In the genomic region with DNA sequence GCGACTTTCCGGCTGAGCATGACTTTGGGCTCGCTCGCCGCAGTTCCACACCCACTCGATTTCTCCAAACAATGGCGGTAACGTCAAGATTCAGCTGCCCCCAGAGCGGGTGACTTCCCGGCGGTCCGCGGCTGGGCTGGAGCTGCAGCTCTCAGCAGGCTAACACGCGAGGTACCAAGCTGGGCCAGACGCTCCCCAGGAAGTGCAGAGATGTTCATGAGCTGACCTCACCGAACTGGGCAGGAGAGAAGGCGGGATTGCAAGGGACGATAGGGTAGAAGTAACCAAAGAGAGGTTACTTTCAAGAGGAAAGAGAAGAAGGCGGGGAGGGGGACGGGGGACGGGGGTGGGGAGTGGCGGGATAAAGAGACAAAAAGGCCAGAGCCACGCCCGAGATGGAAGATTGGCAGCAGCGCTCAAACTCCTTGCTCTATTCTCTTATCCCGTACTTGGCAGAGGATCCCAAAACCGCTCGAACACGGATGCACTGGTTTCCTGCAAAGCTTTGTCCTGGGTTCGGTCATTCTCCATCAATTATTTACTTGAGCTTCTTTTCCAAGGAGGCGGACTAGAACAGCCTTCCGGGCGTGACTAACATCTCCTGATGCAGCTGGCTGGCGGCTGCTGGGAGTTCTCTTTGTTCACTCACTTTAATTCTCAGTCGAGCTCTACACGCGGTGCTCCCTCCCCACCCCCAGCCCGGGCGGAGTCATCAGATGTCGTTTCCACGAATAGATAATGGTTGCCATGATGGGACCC, we compare ENCODE assay signal across 8 cellular contexts.
DNase-seq lines count a peak whose midpoint lies in the region; ATAC-seq, FAIRE-seq and TF ChIP-seq lines count a peak whose summit lies in the region.

Gene MTCL3, minus strand, starts transcription at position 626 of the 759 bp plus-strand sequence.

- no peak within 1 kb of the TSS for H2BK120ac ChIP-seq in IMR-90 (ENCODE audit: low read depth, low read length)

- H3K27ac ChIP-seq in A549 (peak within 1 kb of the TSS; percentile 83 to 86), IMR-90 (ENCODE audit: insufficient read depth, low read length) (no peak within 1 kb of the TSS; the same call in 1 of the 2 replicates), upper lobe of right lung (no peak within 1 kb of the TSS)

- no peaks in the 10 kb centered on the region for H3K9me3 ChIP-seq in A549
- no peaks in the 10 kb centered on the region for H3K9me3 ChIP-seq in IMR-90 (ENCODE audit: control insufficient read depth, insufficient read depth, low read length)
- H3K9me3 ChIP-seq in upper lobe of right lung: no peaks in the 10 kb centered on the region

- H3K36me3 Mint-ChIP-seq in T-cell (no peaks in the 10 kb centered on the region), chondrocyte (ENCODE audit: low read depth) (peaks cover 2% of the 10 kb centered on the region), MCF 10A (ENCODE audit: insufficient read depth, unreplicated experiment) (no peaks in the 10 kb centered on the region)

- H3K4ac ChIP-seq in IMR-90 (ENCODE audit: low read depth, low read length): no peak within 1 kb of the TSS

- no peak for TF ChIP-seq EP300 in A549 (IDR thresholded peaks at IDR 0.05)

- TF ChIP-seq RAD21 in A549 (conservative IDR thresholded peaks at IDR 0.05 in 1 of 2, IDR thresholded peaks at IDR 0.05 in 1 of 2) (no peak), IMR-90 (IDR thresholded peaks at IDR 0.05; ENCODE audit: low read length) (no peak)

- H2AK5ac ChIP-seq in IMR-90 (ENCODE audit: low read depth, low read length): no peak within 1 kb of the TSS

- peak within 1 kb of the TSS; percentile 72 for H3K4me3 ChIP-seq in A549
- H3K4me3 ChIP-seq in IMR-90 (ENCODE audit: insufficient read depth, low read depth, low read length): peak within 1 kb of the TSS; percentile 33
- peak within 1 kb of the TSS; percentile 17 for H3K4me3 ChIP-seq in upper lobe of right lung

- dilution Hi-C loops in IMR-90 (cut with HindIII; ENCODE audit: low sequenced_read_pairs, unreplicated experiment): no loop called here

- no peak within 1 kb of the TSS for H2AK9ac ChIP-seq in IMR-90 (replicated peaks; ENCODE audit: low read depth, low read length, poor library complexity)

- H3K36me3 ChIP-seq in IMR-90 (ENCODE audit: control insufficient read depth, insufficient read depth, low read length) (no peaks in the 10 kb centered on the region), upper lobe of right lung (no peaks in the 10 kb centered on the region)

- H3K4me1 ChIP-seq in A549: peaks cover 40% of the 10 kb centered on the region
- H3K4me1 ChIP-seq in IMR-90 (ENCODE audit: control insufficient read depth, insufficient read depth, low read length): peaks cover 5% of the 10 kb centered on the region; the same call in 1 of the 2 replicates
- peaks cover 5% of the 10 kb centered on the region for H3K4me1 ChIP-seq in upper lobe of right lung

- no peak within 1 kb of the TSS for H4K8ac ChIP-seq in IMR-90 (ENCODE audit: low read depth in 2 of 2, low read length in 2 of 2)

- H4K5ac ChIP-seq in IMR-90 (ENCODE audit: low read depth, low read length): no peak within 1 kb of the TSS

- H2AFZ ChIP-seq in IMR-90 (replicated peaks; ENCODE audit: low read length, poor library complexity): peak within 1 kb of the TSS; percentile 82

- H3K27ac Mint-ChIP-seq in T-cell (no peak within 1 kb of the TSS), chondrocyte (ENCODE audit: unreplicated experiment) (no peak within 1 kb of the TSS), MCF 10A (ENCODE audit: low read depth, unreplicated experiment) (no peak within 1 kb of the TSS)

- in situ Hi-C loops in IMR-90 (cut with MboI; ENCODE audit: low sequenced_read_pairs): no loop called here

- POLR2A ChIA-PET in A549 (lab: Yijun Ruan, JAX) (interaction anchor here (1.0 to 2.1 kb wide), 5 partner anchors 10 to 252 kb away, joined by 4 to 7 read pairs (median 5); partner anchors contain the start of gene RNF146), IMR-90 (lab: Charles Lee; ENCODE audit: unreplicated experiment) (no interaction called here), T-cell (lab: Charles Lee) (interaction anchor here in 1 of 2 donors (0.5 kb wide), 1 partner anchor 53 kb away, joined by 6 read pairs; no protein-coding TSS in a partner anchor), MCF 10A (lab: Yijun Ruan, JAX) (interaction anchor here (0.7 kb wide), 1 partner anchor 593 kb away, joined by 3 read pairs; no protein-coding TSS in a partner anchor)

- CTCF ChIA-PET in A549 (lab: Yijun Ruan, JAX): interaction anchor here (1.0 to 4.8 kb wide), 4 partner anchors 12 to 26 kb away, joined by 4 to 34 read pairs (median 12); no protein-coding TSS in a partner anchor
- CTCF ChIA-PET in IMR-90 (lab: Yijun Ruan, JAX): no interaction called here
- CTCF ChIA-PET in T-cell (lab: Charles Lee): interaction anchor here (0.6 to 1.4 kb wide), 4 partner anchors 9 to 49 kb away, joined by 3 to 10 read pairs (median 4); no protein-coding TSS in a partner anchor
- CTCF ChIA-PET in MCF 10A (lab: Yijun Ruan, JAX): interaction anchor here (0.6 to 3.9 kb wide), 9 partner anchors 13 to 1286 kb away, joined by 3 to 12 read pairs (median 6); partner anchors contain the start of gene RNF146

- no peak for FAIRE-seq in A549 (lab: Jason Lieb, UNC)

- H2BK5ac ChIP-seq in IMR-90 (ENCODE audit: low read depth, low read length, poor library complexity, severe bottlenecking): no peak within 1 kb of the TSS

- H3K9me1 ChIP-seq in IMR-90 (ENCODE audit: insufficient read depth, low read length): peaks cover 4% of the 10 kb centered on the region; the same call in 1 of the 2 replicates

- 2% methylated on average over 30 of the region's 42 CpGs for WGBS in A549 (ENCODE audit: missing lambda C conversion rate)
- 0% methylated on average over 10 of the region's 42 CpGs; no CpG with 5 or more reads in 1 of the 2 experiments for WGBS in IMR-90 (ENCODE audit: extremely low coverage in 2 of 2, insufficient read length in 1 of 2), 2 experiments

- peak within 1 kb of the TSS; percentile 3; the same call in 1 of the 2 replicates for H3K23ac ChIP-seq in IMR-90 (ENCODE audit: low read depth, low read length)

- H2BK20ac ChIP-seq in IMR-90 (ENCODE audit: low read depth, low read length): no peak within 1 kb of the TSS

- no peak for TF ChIP-seq CTCF in A549 (IDR thresholded peaks at IDR 0.05)
- no peak for TF ChIP-seq CTCF in IMR-90 (conservative IDR thresholded peaks at IDR 0.05; ENCODE audit: low read depth, low read length)
- no peak for TF ChIP-seq CTCF in chondrocyte (IDR thresholded peaks at IDR 0.05)
- TF ChIP-seq CTCF in upper lobe of right lung (IDR thresholded peaks at IDR 0.05): no peak
- no peak for TF ChIP-seq CTCF in MCF 10A (IDR thresholded peaks at IDR 0.05; ENCODE audit: unreplicated experiment)

- H3K56ac ChIP-seq in IMR-90 (ENCODE audit: extremely low read depth, insufficient read depth, low read length): 0 out of 2 replicates have a peak within 1 kb of the TSS, but pooled peaks have one; percentile 9

- intact Hi-C loops in IMR-90 (cut with micrococcal nuclease) (loop anchor here (5.0 kb wide), 2 partner anchors 37 to 217 kb away; no protein-coding TSS in a partner anchor), upper lobe of right lung (cut with DNase I) (no loop called here), MCF 10A (cut with micrococcal nuclease) (no loop called here)

- no peaks in the 10 kb centered on the region for H4K20me1 ChIP-seq in IMR-90 (ENCODE audit: insufficient read depth, low read length)

- no peak within 1 kb of the TSS for H3K18ac ChIP-seq in IMR-90 (ENCODE audit: low read depth, low read length)

- peak within 1 kb of the TSS; percentile 88 for H3K4me2 ChIP-seq in A549
- H3K4me2 ChIP-seq in IMR-90 (ENCODE audit: low read depth, low read length): peak within 1 kb of the TSS; percentile 73

- TF ChIP-seq POLR2A in A549 (IDR thresholded peaks at IDR 0.05; ENCODE audit: low read length): peak; percentile 55
- TF ChIP-seq POLR2A in IMR-90 (IDR thresholded peaks at IDR 0.05; ENCODE audit: low read depth, low read length): no peak

- ATAC-seq in A549 (peak; percentile 94), IMR-90 (ENCODE audit: low read depth) (no peak; the same call in 1 of the 2 replicates), T-cell (replicated peaks in 1 of 4) (no peak), upper lobe of right lung (no peak)

- peaks cover 33 to 44% (median 37%) of the 10 kb centered on the region in 3 donors for H3K4me1 Mint-ChIP-seq in T-cell
- H3K4me1 Mint-ChIP-seq in chondrocyte (ENCODE audit: low read depth): peaks cover 28% of the 10 kb centered on the region
- H3K4me1 Mint-ChIP-seq in MCF 10A (ENCODE audit: insufficient read depth, unreplicated experiment): peaks cover 12% of the 10 kb centered on the region

- H3K14ac ChIP-seq in IMR-90 (replicated peaks; ENCODE audit: low read depth, low read length): no peak within 1 kb of the TSS

- H3K27me3 Mint-ChIP-seq in T-cell (peaks cover 43 to 47% of the 10 kb centered on the region in 2 donors), chondrocyte (ENCODE audit: low read depth) (peaks cover 51% of the 10 kb centered on the region), MCF 10A (ENCODE audit: insufficient read depth, unreplicated experiment) (peaks cover 75% of the 10 kb centered on the region)

- DNase-seq in A549 (ENCODE audit: low read depth in 1 of 2, low spot score in 1 of 2) (peak; percentile 76 to 93), IMR-90 (peak; percentile 63), T-cell (no peak), chondrocyte (ENCODE audit: low spot score) (no peak), myocyte (ENCODE audit: low read depth) (peak; percentile 35), upper lobe of right lung (peak; percentile 66), MCF 10A (ENCODE audit: unreplicated experiment) (no peak), RPMI8226 (no peak)

- no peak within 1 kb of the TSS for H3K9ac ChIP-seq in IMR-90 (ENCODE audit: low read depth, low read length)

- H4K91ac ChIP-seq in IMR-90 (ENCODE audit: insufficient read depth, low read depth, low read length): no peak within 1 kb of the TSS

- H3K27me3 ChIP-seq in IMR-90 (ENCODE audit: control insufficient read depth, insufficient read depth, low read length) (0 out of 2 replicates have a peak, but pooled peaks cover 3% of the 10 kb centered on the region), upper lobe of right lung (peaks cover 45% of the 10 kb centered on the region)

- no peak within 1 kb of the TSS for H2BK15ac ChIP-seq in IMR-90 (ENCODE audit: low read depth, low read length)

- no peaks in the 10 kb centered on the region for H3K9me3 Mint-ChIP-seq in T-cell
- H3K9me3 Mint-ChIP-seq in chondrocyte (ENCODE audit: low read depth): no peaks in the 10 kb centered on the region
- H3K9me3 Mint-ChIP-seq in MCF 10A (ENCODE audit: unreplicated experiment): no peaks in the 10 kb centered on the region

- H3K4me3 Mint-ChIP-seq in T-cell: peak within 1 kb of the TSS; percentile 60 to 70 (median 60)
- H3K4me3 Mint-ChIP-seq in chondrocyte (ENCODE audit: unreplicated experiment): peak within 1 kb of the TSS; percentile 41
- no peak within 1 kb of the TSS for H3K4me3 Mint-ChIP-seq in MCF 10A (ENCODE audit: unreplicated experiment)

- H3K79me1 ChIP-seq in IMR-90 (ENCODE audit: low read depth in 1 of 2, low read length in 2 of 2): 0 out of 4 replicates have a peak, but pooled peaks cover 0 to 8% of the 10 kb centered on the region in 2 experiments

- BruUV-seq in IMR-90 (replicated peaks; lab: Mats Ljungman, UMichigan) (no TSS peak), MCF 10A (replicated peaks; lab: Mats Ljungman, UMichigan) (no TSS peak)

TF ChIP-seq in A549, 52 proteins besides CTCF, POLR2A, EP300 and RAD21 (continues in another document):
- no peak for TF ChIP-seq CHD2 (IDR thresholded peaks at IDR 0.05; ENCODE audit: low read length, partially characterized antibody)

TF ChIP-seq in IMR-90, 13 proteins besides CTCF, POLR2A, EP300 and RAD21 (continues in another document):
- TF ChIP-seq SMC3 (IDR thresholded peaks at IDR 0.05; ENCODE audit: low read depth, low read length): no peak

Comparison
In these comparisons a context has a peak if more than half of its experiments do, and no peak if none do; other contexts are left out.
1. ATAC-seq: peak in A549 (2 of 2); none in IMR-90 (single experiment), T-cell (0 of 4) and upper lobe of right lung (single experiment).
2. DNase-seq: peak in A549 (2 of 2), IMR-90 (single experiment), myocyte (single experiment) and upper lobe of right lung (single experiment); none in T-cell (0 of 34), chondrocyte (single experiment), MCF 10A (single experiment) and RPMI8226 (single experiment).
3. H3K27ac ChIP-seq: peak in A549 (2 of 2); none in IMR-90 (single experiment) and upper lobe of right lung (single experiment).
4. H3K4me3 ChIP-seq: peak in every context shown above with its lines; median percentile 72 in A549; 33 in IMR-90; 17 in upper lobe of right lung.